22 cellular contexts compared by ENCODE assay signal in genomic region chr18:9665311-9665710, GRCh38. TPM values are rescaled to one million over a fixed set of nuclear protein-coding genes. Genes with fewer than 3 reads are reported as not detected.
"Had no signal": no experiment of that assay in that cellular context is flagged by ENCODE, and none has a peak within 500 bp of the region (broad histone marks: within the 10 kb centered on the region; RNA-seq: fewer than 3 reads in every experiment).

No MANE protein-coding gene starts in this region.

- DNase-seq: activated B cell treated with CpG ODN at 0.5 μM for 24 hours; activated CD4-positive, alpha-beta T cell treated with anti-CD3 and anti-CD28 coated beads, Interleukin-2, amount 10 ng/mL, durations not matched to agents 24 days and 14 days; activated CD8-positive, alpha-beta memory T cell treated with anti-CD3 and anti-CD28 coated beads, Interleukin-2, amount 50 U/mL, for 4 hours; activated CD8-positive, alpha-beta T cell treated with anti-CD3 and anti-CD28 coated beads, Interleukin-2, amount 10 ng/mL, durations not matched to agents 7 days and 5 days; activated effector memory CD4-positive, alpha-beta T cell treated with anti-CD3 and anti-CD28 coated beads, Interleukin-2, amount 50 U/mL, for 16 hours; activated T-cell treated with anti-CD3 and anti-CD28 coated beads, Interleukin-2, amount 50 U/mL, for 48 hours; amniotic stem cell; cerebellar nuclear complex; dermis blood vessel endothelial cell; effector memory CD8-positive, alpha-beta T cell; foreskin melanocyte; heart left ventricle; left ventricle myocardium inferior; mesendoderm; stimulated activated CD4-positive, alpha-beta T cell treated with anti-CD3 and anti-CD28 coated beads, Interleukin-1b, Interleukin-23, amount 100 ng/mL, for 48 hours; T-helper 17 cell had no signal

- ATAC-seq: activated CD8-positive, alpha-beta T cell treated with anti-CD3 and anti-CD28 coated beads, Interleukin-2, amount 10 ng/mL, durations not matched to agents 7 days and 5 days; activated naive CD4-positive, alpha-beta T cell treated with anti-CD3 and anti-CD28 coated beads, Interleukin-2, amount 50 U/mL, for 72 hours; effector memory CD8-positive, alpha-beta T cell; heart left ventricle; sciatic nerve; T-helper 17 cell had no signal

- H3K27ac ChIP-seq: epithelial cell of prostate, heart left ventricle, left ventricle myocardium inferior, vagina had no signal

- H3K4me3 Mint-ChIP-seq: activated B cell treated with CpG ODN at 0.5 μM for 24 hours; activated CD4-positive, alpha-beta T cell treated with anti-CD3 and anti-CD28 coated beads, Interleukin-2, amount 10 ng/mL, durations not matched to agents 24 days and 14 days; activated CD8-positive, alpha-beta T cell treated with anti-CD3 and anti-CD28 coated beads, Interleukin-2, amount 10 ng/mL, durations not matched to agents 7 days and 5 days; effector memory CD8-positive, alpha-beta T cell; nephron; T-helper 17 cell had no signal

- H3K36me3 Mint-ChIP-seq: activated naive CD4-positive, alpha-beta T cell treated with anti-CD3 and anti-CD28 coated beads, Interleukin-2, amount 50 U/mL, for 72 hours had no signal

- FAIRE-seq: TTC549 had no signal

- H3K9me3 Mint-ChIP-seq: activated B cell treated with CpG ODN at 0.5 μM for 24 hours; activated CD4-positive, alpha-beta T cell treated with anti-CD3 and anti-CD28 coated beads, Interleukin-2, amount 10 ng/mL, durations not matched to agents 24 days and 14 days; activated naive CD4-positive, alpha-beta T cell treated with anti-CD3 and anti-CD28 coated beads, Interleukin-2, amount 50 U/mL, for 72 hours; effector memory CD8-positive, alpha-beta T cell had no signal

- H3K4me1 ChIP-seq: heart left ventricle, left ventricle myocardium inferior, vagina had no signal

- H3K9me3 ChIP-seq: heart left ventricle, left ventricle myocardium inferior, vagina had no signal

- H3K27me3 Mint-ChIP-seq: activated B cell treated with CpG ODN at 0.5 μM for 24 hours had no signal

- H3K27me3 ChIP-seq: heart left ventricle, vagina had no signal

- H3K4me1 Mint-ChIP-seq: activated B cell treated with CpG ODN at 0.5 μM for 24 hours; activated CD4-positive, alpha-beta T cell treated with anti-CD3 and anti-CD28 coated beads, Interleukin-2, amount 10 ng/mL, durations not matched to agents 24 days and 14 days; nephron; T-helper 17 cell had no signal

- H3K27ac Mint-ChIP-seq: activated B cell treated with CpG ODN at 0.5 μM for 24 hours; activated CD4-positive, alpha-beta T cell treated with anti-CD3 and anti-CD28 coated beads, Interleukin-2, amount 10 ng/mL, durations not matched to agents 24 days and 14 days; activated CD8-positive, alpha-beta T cell treated with anti-CD3 and anti-CD28 coated beads, Interleukin-2, amount 10 ng/mL, durations not matched to agents 7 days and 5 days; activated naive CD4-positive, alpha-beta T cell treated with anti-CD3 and anti-CD28 coated beads, Interleukin-2, amount 50 U/mL, for 72 hours; effector memory CD8-positive, alpha-beta T cell; T-helper 17 cell had no signal

- H3K36me3 ChIP-seq: heart left ventricle, left ventricle myocardium inferior, vagina had no signal

- H3K4me3 ChIP-seq: heart left ventricle, left ventricle myocardium inferior, vagina had no signal

RNA-seq across cellular contexts. Expression of gene RAB31, which starts 42.8 kb away (rescaled TPM):
- total RNA-seq: activated CD4-positive, alpha-beta T cell treated with anti-CD3 and anti-CD28 coated beads, Interleukin-2, amount 10 ng/mL, durations not matched to agents 24 days and 14 days; activated CD8-positive, alpha-beta T cell treated with anti-CD3 and anti-CD28 coated beads, Interleukin-2, amount 10 ng/mL, durations not matched to agents 7 days and 5 days had no signal
